In the genomic region with DNA sequence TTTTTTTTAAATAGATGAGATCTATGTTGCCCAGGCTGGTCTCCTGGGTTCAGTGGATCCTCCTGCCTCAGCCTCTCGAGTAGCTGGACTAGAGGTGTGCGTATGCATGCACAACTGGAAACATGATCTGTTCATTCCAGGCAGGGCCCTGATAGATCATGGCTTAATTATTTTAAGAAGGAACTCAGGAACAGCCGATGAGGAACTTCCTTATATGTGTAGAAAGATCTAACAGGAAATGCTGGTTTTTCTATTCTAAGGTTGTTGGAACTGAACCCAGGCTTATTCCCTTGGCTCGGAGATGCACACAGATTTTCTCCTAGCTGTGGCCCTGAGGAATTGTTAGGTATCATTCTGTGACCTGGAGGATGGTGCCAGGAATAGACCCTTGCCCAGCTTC, we compare ENCODE assay signal across 10 cellular contexts. TPM values are rescaled to one million over a fixed set of nuclear protein-coding genes. Genes with fewer than 3 reads are reported as not detected.
DNase-seq lines count a peak whose midpoint lies in the region; ATAC-seq lines count a peak whose summit lies in the region.
"Had no signal": no experiment of that assay in that cellular context is flagged by ENCODE, and none has a peak within 500 bp of the region (broad histone marks: within the 10 kb centered on the region; RNA-seq: fewer than 3 reads in every experiment).

No MANE protein-coding gene starts in this region.

- WGBS in aorta, 2 donors: 3 to 4% methylated on average over 4 of the region's 4 CpGs

- intact Hi-C loops in Right ventricle myocardium superior (cut with DNase I) (no loop called here), Right ventricle myocardium inferior (cut with DNase I) (loop anchor here (2.0 kb wide), 1 partner anchor 14 kb away; no protein-coding TSS in a partner anchor), aorta (cut with DNase I) (no loop called here)

- H3K9me3 ChIP-seq in muscle layer of duodenum (ENCODE audit: control insufficient read depth in 1 of 2, low read length in 2 of 2) (no peaks in the 10 kb centered on the region), aorta (ENCODE audit: control insufficient read depth, low read length) (no peaks in the 10 kb centered on the region)

- ATAC-seq in Right ventricle myocardium superior (ENCODE audit: poor library complexity) (peak; percentile 14), Right ventricle myocardium inferior (no peak), aorta (ENCODE audit: low FRiP score) (peak; percentile 52)

- H3K4me1 ChIP-seq in muscle layer of duodenum (ENCODE audit: control insufficient read depth in 1 of 2, insufficient read depth in 2 of 2, low read length in 2 of 2): peaks cover 17 to 28% of the 10 kb centered on the region in 2 donors
- peaks cover 12% of the 10 kb centered on the region in 2 donors for H3K4me1 ChIP-seq in aorta (ENCODE audit: control insufficient read depth in 1 of 2, insufficient read depth in 2 of 2, low read length in 2 of 2)

- no peak for DNase-seq in Right ventricle myocardium superior
- DNase-seq in Right ventricle myocardium inferior (ENCODE audit: missing footprints): no peak
- DNase-seq in dermis blood vessel endothelial cell: peak; percentile 34
- no peak for DNase-seq in aorta
- DNase-seq in COLO829 (ENCODE audit: low spot score): no peak
- DNase-seq in immature natural killer cell: no peak
- DNase-seq in A172 (ENCODE audit: low spot score): no peak
- DNase-seq: NCI-H187 treated with DMSO at 0.1 percent for 48 hours had no signal

- H3K27ac ChIP-seq in muscle layer of duodenum (ENCODE audit: low read length) (peak overlapping the region; percentile 76), aorta (ENCODE audit: low read depth in 1 of 2, low read length in 2 of 2) (peak overlapping the region in 1 of 2 donors; percentile 98)

- H3K36me3 ChIP-seq in muscle layer of duodenum (ENCODE audit: control insufficient read depth in 1 of 2, insufficient read depth in 2 of 2, low read length in 2 of 2) (peaks cover 0 to 4% of the 10 kb centered on the region in 2 donors), aorta (ENCODE audit: control insufficient read depth in 1 of 2, insufficient read depth in 2 of 2, low read length in 1 of 2) (peaks cover 3 to 6% of the 10 kb centered on the region in 2 donors)

- H3K27me3 Mint-ChIP-seq in immature natural killer cell (ENCODE audit: low read depth in 3 of 3): no peaks in the 10 kb centered on the region

- H3K4me1 Mint-ChIP-seq in immature natural killer cell: peaks cover 48 to 69% of the 10 kb centered on the region in 2 donors

- H3K4me3 ChIP-seq in muscle layer of duodenum (ENCODE audit: low read depth in 1 of 2, low read length in 2 of 2): peak overlapping the region in 1 of 2 donors; percentile 2
- no peak overlapping the region for H3K4me3 ChIP-seq in aorta (ENCODE audit: low read length in 2 of 2)

- H3K27me3 ChIP-seq in muscle layer of duodenum (ENCODE audit: low read depth, low read length) (no peaks in the 10 kb centered on the region), aorta (ENCODE audit: control insufficient read depth in 1 of 2, insufficient read depth in 2 of 2, low read length in 1 of 2) (no peaks in the 10 kb centered on the region)

- H3K9me3 Mint-ChIP-seq in immature natural killer cell: no peaks in the 10 kb centered on the region

- H3K27ac Mint-ChIP-seq in immature natural killer cell: peak overlapping the region in 3 of 6 donors; percentile 24 to 63 (median 58)
- H3K27ac Mint-ChIP-seq: T-helper 2 cell treated with Interferon-gamma antibody and Interleukin-4, amounts not matched to agents 5 μg/mL and 100 μg/mL, for 36 hours had no signal

- H3K4me3 Mint-ChIP-seq in immature natural killer cell: no peak overlapping the region
- H3K4me3 Mint-ChIP-seq: T-helper 2 cell treated with Interferon-gamma antibody and Interleukin-4, amounts not matched to agents 5 μg/mL and 100 μg/mL, for 36 hours had no signal

- H3K36me3 Mint-ChIP-seq in immature natural killer cell: peaks cover 6 to 11% (median 9%) of the 10 kb centered on the region in 3 donors

RNA-seq across cellular contexts. Expression of a gene that starts 32.4 kb away (rescaled TPM):
- total RNA-seq in Right ventricle myocardium superior (41.1 TPM), Right ventricle myocardium inferior (45.7 TPM), dermis blood vessel endothelial cell (56.3 and 77.2 TPM in 2 replicates), aorta (10 to 100 TPM; 79.5 to 92.0 TPM)
- polyA plus RNA-seq in aorta (10 to 100 TPM; 15.0 to 15.9 TPM), immature natural killer cell (10 to 100 TPM in 1 of 3 donors, 1 to 10 TPM in 2; 3.0 to 17.6 (median 5.3) TPM)
- total RNA-seq in A172 (2014; rRNA removed; shearing (Covaris generic)): 14.0 and 19.3 TPM in 2 replicates

RNA-seq across cellular contexts. Expression of a gene that starts 58.1 kb away (rescaled TPM):
- 21.0 TPM for total RNA-seq in Right ventricle myocardium superior
- 27.6 TPM for total RNA-seq in Right ventricle myocardium inferior
- total RNA-seq in dermis blood vessel endothelial cell: 4.9 and 27.8 TPM in 2 replicates
- 10 to 100 TPM; 50.8 to 61.6 TPM for total RNA-seq in aorta
- 100 to 1,000 TPM in 1 of 2 donors, 10 to 100 TPM in 1; 52.3 to 434 TPM for polyA plus RNA-seq in aorta
- not detected for polyA plus RNA-seq in immature natural killer cell
- total RNA-seq in A172 (2014; rRNA removed; shearing (Covaris generic)): not detected in 2 replicates
